8 cellular contexts compared by ENCODE assay signal in the genomic region with DNA sequence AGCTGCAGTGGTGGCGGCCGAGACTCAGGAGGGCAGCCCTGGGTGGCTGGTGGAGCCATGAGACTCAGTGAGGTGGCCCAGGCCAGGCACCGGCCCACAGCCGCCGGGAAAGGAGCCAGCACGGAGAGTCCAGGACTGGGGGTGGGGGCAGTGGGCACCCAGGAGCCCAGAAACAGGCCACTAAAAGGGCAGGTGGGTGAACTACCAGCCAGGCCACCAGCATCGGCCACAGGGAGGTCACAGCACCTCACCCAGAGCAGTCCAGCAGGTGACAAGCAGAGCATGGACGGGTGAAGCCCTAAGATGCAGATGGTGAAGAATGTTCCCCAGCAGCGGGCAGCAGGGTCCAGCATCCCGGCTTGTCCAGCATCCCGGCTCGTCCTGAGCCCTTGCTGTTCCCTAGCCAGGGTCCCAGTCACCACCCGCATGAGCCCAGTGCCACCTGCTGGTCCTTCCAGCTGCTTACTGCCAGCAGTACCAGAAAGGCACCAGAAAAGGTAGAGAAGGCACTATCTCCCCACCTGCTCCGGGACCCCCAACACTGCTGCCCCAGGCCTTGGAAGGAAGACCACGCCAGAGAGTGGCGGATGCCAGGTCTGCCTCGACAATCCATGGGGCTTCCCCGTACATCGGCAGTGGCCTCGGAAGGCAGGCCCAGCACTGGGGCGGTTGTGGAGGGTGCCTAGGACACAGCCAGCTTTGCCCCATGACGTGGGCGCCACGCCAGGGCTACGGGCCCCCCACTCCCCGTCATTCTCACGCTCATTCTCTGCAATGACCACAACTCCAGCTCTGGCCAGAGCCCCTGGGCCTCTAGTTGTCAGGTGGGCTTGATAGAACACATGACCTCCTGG. TPM values are rescaled to one million over a fixed set of nuclear protein-coding genes. Genes with fewer than 3 reads are reported as not detected.
DNase-seq lines count a peak whose midpoint lies in the region; ATAC-seq and TF ChIP-seq lines count a peak whose summit lies in the region.

No MANE protein-coding gene starts in this region.

- no peak for TF ChIP-seq POLR2A in erythroblast (IDR thresholded peaks at IDR 0.05; ENCODE audit: low read length)

- DNase-seq in AG09319 (ENCODE audit: extremely low read depth, low read depth) (peak; percentile 49), GM13976 (ENCODE audit: low spot score) (peak; percentile 72), NCI-H748 treated with DMSO at 0.1 percent for 48 hours (lab: John Stamatoyannopoulos, UW) (peak; percentile 7), activated T-cell treated with anti-CD3 and anti-CD28 coated beads for 1 hour (ENCODE audit: low read depth) (peak; percentile 38), erythroblast (lab: John Stamatoyannopoulos, UW) (peak; percentile 49 to 67), type B pancreatic cell (ENCODE audit: extremely low spot score, unreplicated experiment) (no peak)

- peak overlapping the region; percentile 86 for H3K9ac ChIP-seq in mucosa of stomach (ENCODE audit: low read length)

- peaks cover 39% of the 10 kb centered on the region for H3K4me1 ChIP-seq in mucosa of stomach (ENCODE audit: control insufficient read depth, insufficient read depth, low read length)

- ATAC-seq in GM18909 (IDR thresholded peaks at IDR 0.05; ENCODE audit: poor library complexity, unreplicated experiment), result no peak

- H3K36me3 ChIP-seq in mucosa of stomach (ENCODE audit: control insufficient read depth, insufficient read depth, low read length), result no peaks in the 10 kb centered on the region

- in situ Hi-C loops in GM13976 (cut with MboI; ENCODE audit: low sequenced_read_pairs, unreplicated experiment), result loop anchor here (10.0 kb wide), 1 partner anchor 134 kb away; no protein-coding TSS in a partner anchor

- H3K4me3 ChIP-seq in mucosa of stomach (ENCODE audit: low read length), result peak overlapping the region; percentile 77

- H3K27ac Mint-ChIP-seq in type B pancreatic cell, result peak overlapping the region; percentile 56

- no peaks in the 10 kb centered on the region for H3K9me3 ChIP-seq in mucosa of stomach (ENCODE audit: control insufficient read depth, low read length)

- no peaks in the 10 kb centered on the region for H3K27me3 ChIP-seq in mucosa of stomach (ENCODE audit: control insufficient read depth, insufficient read depth, low read length)

- H3K4me3 Mint-ChIP-seq in type B pancreatic cell, result peak overlapping the region; percentile 87

- no peaks in the 10 kb centered on the region for H3K36me3 Mint-ChIP-seq in type B pancreatic cell

- H3K9me3 Mint-ChIP-seq in type B pancreatic cell, result no peaks in the 10 kb centered on the region

- H3K27me3 Mint-ChIP-seq in type B pancreatic cell, result no peaks in the 10 kb centered on the region

- TF ChIP-seq CTCF in AG09319 (IDR thresholded peaks at IDR 0.05; ENCODE audit: low read depth, low read length) (peak; percentile 82), GM13976 (IDR thresholded peaks at IDR 0.05; ENCODE audit: borderline replicate concordance, control extremely low read depth, extremely low read depth, insufficient read depth, missing control alignments) (peak; percentile 48), type B pancreatic cell (conservative IDR thresholded peaks at IDR 0.05) (peak; percentile 72)

- peaks cover 12% of the 10 kb centered on the region for H3K4me1 Mint-ChIP-seq in type B pancreatic cell (ENCODE audit: unreplicated experiment)

RNA-seq across cellular contexts. Expression of a gene that starts 1.6 kb away (rescaled TPM):
- total RNA-seq in type B pancreatic cell (ENCODE audit: low replicate concordance), result 60.4 and 69.3 TPM in 2 replicates

RNA-seq across cellular contexts. Expression of a gene that starts 2.0 kb away (rescaled TPM):
- 27.6 and 29.4 TPM in 2 replicates for total RNA-seq in type B pancreatic cell (ENCODE audit: low replicate concordance)

RNA-seq across cellular contexts. Expression of a gene that starts 10.4 kb away (rescaled TPM):
- total RNA-seq in type B pancreatic cell (ENCODE audit: low replicate concordance), result 41.7 and 51.7 TPM in 2 replicates

RNA-seq across cellular contexts. Expression of a gene that starts 16.4 kb away (rescaled TPM):
- total RNA-seq in type B pancreatic cell (ENCODE audit: low replicate concordance), result 158 and 175 TPM in 2 replicates

RNA-seq across cellular contexts. Expression of a gene that starts 30.5 kb away (rescaled TPM):
- total RNA-seq in type B pancreatic cell (ENCODE audit: low replicate concordance), result 35.9 and 43.4 TPM in 2 replicates
